In genomic region chr1:51644533-51645197, GRCh38 we compare ENCODE assay signal across 12 cellular contexts.
A peak's percentile ranks its signal among the peaks of the same experiment; 100 is the strongest.
DNase-seq lines count a peak whose midpoint lies in the region; ATAC-seq and TF ChIP-seq lines count a peak whose summit lies in the region.
"Had no signal": no experiment of that assay in that cellular context is flagged by ENCODE, and none has a peak within 500 bp of the region (broad histone marks: within the 10 kb centered on the region; RNA-seq: fewer than 3 reads in every experiment).

No MANE protein-coding gene starts in this region.

- no peaks in the 10 kb centered on the region for H3K27me3 ChIP-seq in rectal smooth muscle tissue (ENCODE audit: control insufficient read depth, insufficient read depth, low read length)

- H3K4me1 ChIP-seq in ES-I3 (ENCODE audit: insufficient read depth, low read length): peaks cover 36% of the 10 kb centered on the region
- peaks cover 30% of the 10 kb centered on the region for H3K4me1 ChIP-seq in rectal smooth muscle tissue (ENCODE audit: control insufficient read depth, insufficient read depth, low read length)

- H3K36me3 ChIP-seq in ES-I3 (ENCODE audit: insufficient read depth, low read length) (no peaks in the 10 kb centered on the region), rectal smooth muscle tissue (ENCODE audit: control insufficient read depth, insufficient read depth, low read length) (no peaks in the 10 kb centered on the region)

- DNase-seq in RKO (ENCODE audit: low spot score) (peak; percentile 53), fibroblast of gingiva (ENCODE audit: low read depth) (peak; percentile 43), DMS53 (lab: John Stamatoyannopoulos, UW) (no peak), erythroblast (lab: John Stamatoyannopoulos, UW) (no peak)
- DNase-seq: Caco-2; midbrain; NCI-H446 treated with DMSO at 0.1 percent for 48 hours; stimulated activated CD4-positive, alpha-beta T cell treated with anti-CD3 and anti-CD28 coated beads, Interleukin-1b, Interleukin-23, amount 100 ng/mL, for 48 hours had no signal

- H3K9me3 ChIP-seq in ES-I3 (ENCODE audit: control insufficient read depth, insufficient read depth, low read length): no peaks in the 10 kb centered on the region
- H3K9me3 ChIP-seq: Caco-2 had no signal

- no peak for TF ChIP-seq POLR2A in erythroblast (IDR thresholded peaks at IDR 0.05; ENCODE audit: low read length)

- no peak for ATAC-seq in GM18909 (IDR thresholded peaks at IDR 0.05; ENCODE audit: poor library complexity, unreplicated experiment)
- ATAC-seq in HG03457 (IDR thresholded peaks at IDR 0.05; ENCODE audit: unreplicated experiment): no peak

- no peak overlapping the region for H3K4me3 ChIP-seq in rectal smooth muscle tissue (ENCODE audit: low read length)

- 0 out of 2 replicates have a peak overlapping the region, but pooled peaks have one; percentile 18 for H3K9ac ChIP-seq in ES-I3 (ENCODE audit: low read depth, low read length)
- no peak overlapping the region for H3K9ac ChIP-seq in rectal smooth muscle tissue (ENCODE audit: low read length)

- H3K27ac ChIP-seq in rectal smooth muscle tissue (ENCODE audit: low read depth, low read length): peak overlapping the region; percentile 21

Comparison
In these comparisons a context has a peak if more than half of its experiments do, and no peak if none do; other contexts are left out.
1. DNase-seq: peak in RKO (single experiment) and fibroblast of gingiva (single experiment); none in DMS53 (single experiment) and erythroblast (0 of 2).